9 cellular contexts compared by ENCODE assay signal in the genomic region with DNA sequence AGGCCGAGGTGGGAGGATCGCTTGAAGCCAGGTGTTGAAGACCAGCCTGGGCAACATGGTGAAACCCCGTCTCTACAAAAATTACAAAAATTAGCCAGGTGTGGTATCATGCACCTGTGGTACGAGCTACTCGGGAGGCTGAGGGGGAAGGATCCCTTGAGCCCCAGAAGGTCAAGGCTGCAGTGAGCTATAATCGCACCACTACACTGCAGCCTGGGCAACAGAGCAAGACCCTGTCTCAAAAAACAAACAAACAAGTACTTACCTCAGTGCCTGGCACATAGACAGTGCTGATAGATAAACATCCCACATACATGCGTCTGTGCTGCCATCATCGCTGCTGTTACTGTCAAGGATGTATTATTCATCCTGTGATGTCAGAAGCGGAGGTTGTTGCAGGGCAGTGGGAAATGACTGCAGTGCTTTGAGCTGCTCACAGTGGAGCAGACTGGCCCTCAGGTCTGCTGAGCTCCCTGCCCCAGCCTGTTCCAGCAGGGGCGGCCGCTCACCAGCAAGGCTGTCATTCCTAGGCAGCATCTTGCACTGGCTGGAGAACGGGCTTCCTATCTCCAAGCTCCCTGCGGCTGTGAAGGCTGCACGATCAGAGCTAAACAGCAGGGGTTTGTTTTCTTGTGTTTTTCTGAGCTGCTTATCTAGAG. TPM values are rescaled to one million over a fixed set of nuclear protein-coding genes. Genes with fewer than 3 reads are reported as not detected.
DNase-seq lines count a peak whose midpoint lies in the region; ATAC-seq and TF ChIP-seq lines count a peak whose summit lies in the region.
"Had no signal": no experiment of that assay in that cellular context is flagged by ENCODE, and none has a peak within 500 bp of the region (broad histone marks: within the 10 kb centered on the region; RNA-seq: fewer than 3 reads in every experiment).

No MANE protein-coding gene starts in this region.

- H3K9ac ChIP-seq in SK-N-SH (no peak overlapping the region), smooth muscle cell (ENCODE audit: low read depth) (no peak overlapping the region)

- H3K4me3 Mint-ChIP-seq in T-helper 17 cell (no peak overlapping the region), glutamatergic neuron (ENCODE audit: unreplicated experiment) (no peak overlapping the region)

- H3K4me3 ChIP-seq in SK-N-SH (ENCODE audit: low read depth in 2 of 2, low read length in 1 of 2) (no peak overlapping the region), smooth muscle cell (no peak overlapping the region)

- peak overlapping the region; percentile 71 for H3K27ac Mint-ChIP-seq in T-helper 17 cell
- H3K27ac Mint-ChIP-seq in glutamatergic neuron (ENCODE audit: unreplicated experiment) = peak overlapping the region; percentile 22

- no peak overlapping the region for H3K4me2 ChIP-seq in SK-N-SH
- H3K4me2 ChIP-seq in smooth muscle cell = peak overlapping the region; percentile 25

- H3K36me3 ChIP-seq in SK-N-SH (replicated peaks in 1 of 2; ENCODE audit: control insufficient read depth in 1 of 2, insufficient read depth in 2 of 2, low read length in 1 of 2) (no peaks in the 10 kb centered on the region), smooth muscle cell (ENCODE audit: low read depth) (no peaks in the 10 kb centered on the region)

- CTCF ChIA-PET in SK-N-SH (lab: Yijun Ruan, JAX) = interaction anchor here (0.6 to 1.2 kb wide), 5 partner anchors 17 to 163 kb away, joined by 3 to 5 read pairs (median 3); no protein-coding TSS in a partner anchor

- DNase-seq in SK-N-SH (no peak), T-helper 17 cell (no peak), glutamatergic neuron (peak; percentile 34), smooth muscle cell (lab: John Stamatoyannopoulos, UW; ENCODE audit: unreplicated experiment) (no peak), HUDEP-2 (lab: John Stamatoyannopoulos, UW; ENCODE audit: unreplicated experiment in 76 of 76) (no peak)
- DNase-seq: NCI-H1105 treated with DMSO at 0.1 percent for 48 hours had no signal

- H3K4me1 Mint-ChIP-seq in T-helper 17 cell (peaks cover 31% of the 10 kb centered on the region), glutamatergic neuron (ENCODE audit: low read depth, unreplicated experiment) (peaks cover 22% of the 10 kb centered on the region)

- H2AFZ ChIP-seq in SK-N-SH (ENCODE audit: low read depth) = no peak overlapping the region
- H2AFZ ChIP-seq in smooth muscle cell (ENCODE audit: low read depth) = no peak overlapping the region

- H3K36me3 Mint-ChIP-seq in T-helper 17 cell (ENCODE audit: low read depth) (no peaks in the 10 kb centered on the region), glutamatergic neuron (ENCODE audit: unreplicated experiment) (no peaks in the 10 kb centered on the region)

- 85% methylated on average over 14 of the region's 14 CpGs for WGBS in SK-N-SH (ENCODE audit: low lambda C conversion rate)
- WGBS in smooth muscle cell (ENCODE audit: low lambda C conversion rate) = 53% methylated on average over 14 of the region's 14 CpGs

- peaks cover 100% of the 10 kb centered on the region for H3K79me2 ChIP-seq in SK-N-SH (ENCODE audit: insufficient read depth)
- peaks cover 95% of the 10 kb centered on the region for H3K79me2 ChIP-seq in smooth muscle cell (ENCODE audit: low read depth)

- H3K27ac ChIP-seq in SK-N-SH (ENCODE audit: low read depth in 2 of 2, low read length in 1 of 2) = no peak overlapping the region
- peak overlapping the region; percentile 74 for H3K27ac ChIP-seq in smooth muscle cell (ENCODE audit: low read depth)

- H4K20me1 ChIP-seq in SK-N-SH (ENCODE audit: insufficient read depth) (peaks cover 56% of the 10 kb centered on the region), smooth muscle cell (ENCODE audit: low read depth) (peaks cover 93% of the 10 kb centered on the region)

- TF ChIP-seq CTCF in SK-N-SH (IDR thresholded peaks at IDR 0.05) = no peak
- TF ChIP-seq CTCF in glutamatergic neuron (IDR thresholded peaks at IDR 0.05; ENCODE audit: partially characterized antibody, unreplicated experiment) = no peak
- no peak for TF ChIP-seq CTCF in smooth muscle cell (IDR thresholded peaks at IDR 0.05; ENCODE audit: borderline replicate concordance, insufficient read depth, poor library complexity, severe bottlenecking)

- H3F3A ChIP-seq in SK-N-SH (replicated peaks; ENCODE audit: insufficient read depth) (no peaks in the 10 kb centered on the region), smooth muscle cell (ENCODE audit: low read depth) (no peaks in the 10 kb centered on the region)

- peaks cover 4% of the 10 kb centered on the region for H3K9me3 Mint-ChIP-seq in glutamatergic neuron (ENCODE audit: unreplicated experiment)

- no peak for TF ChIP-seq RAD21 in SK-N-SH (IDR thresholded peaks at IDR 0.05; ENCODE audit: low read length)

- H3K9me2 ChIP-seq in SK-N-SH = no peaks in the 10 kb centered on the region

- TF ChIP-seq EP300 in SK-N-SH (IDR thresholded peaks at IDR 0.05; ENCODE audit: borderline replicate concordance in 1 of 2, low read depth in 1 of 2, low read length in 1 of 2) = no peak

- no peaks in the 10 kb centered on the region for H3K27me3 Mint-ChIP-seq in T-helper 17 cell
- H3K27me3 Mint-ChIP-seq in glutamatergic neuron (ENCODE audit: unreplicated experiment) = peaks cover 2% of the 10 kb centered on the region

- peak; percentile 39 for ATAC-seq in SK-N-SH treated with all-trans-retinoic acid at 6 μM for 48 hours
- ATAC-seq in T-helper 17 cell = no peak
- ATAC-seq in HG02870 (IDR thresholded peaks at IDR 0.05; ENCODE audit: unreplicated experiment) = no peak
- ATAC-seq in HG03045 (IDR thresholded peaks at IDR 0.05; ENCODE audit: unreplicated experiment) = no peak

- no peaks in the 10 kb centered on the region for H3K9me3 ChIP-seq in SK-N-SH
- H3K9me3 ChIP-seq in T-helper 17 cell (ENCODE audit: control insufficient read depth, low read length, poor library complexity, severe bottlenecking) = no peaks in the 10 kb centered on the region
- no peaks in the 10 kb centered on the region for H3K9me3 ChIP-seq in smooth muscle cell (replicated peaks; ENCODE audit: low read depth)

- POLR2A ChIA-PET in SK-N-SH (lab: Yijun Ruan, JAX) = no interaction called here

- H3K4me1 ChIP-seq in SK-N-SH (ENCODE audit: control insufficient read depth in 1 of 2, insufficient read depth in 2 of 2, low read depth in 1 of 2, low read length in 1 of 2) = peaks cover 3 to 4% of the 10 kb centered on the region in 2 experiments; a peak in 2 of 4 replicates
- H3K4me1 ChIP-seq in smooth muscle cell (ENCODE audit: low read depth) = no peaks in the 10 kb centered on the region

- H3K27me3 ChIP-seq in SK-N-SH (ENCODE audit: insufficient read depth) (no peaks in the 10 kb centered on the region), smooth muscle cell (ENCODE audit: low read depth) (no peaks in the 10 kb centered on the region)

TF ChIP-seq in SK-N-SH treated with all-trans-retinoic acid at 6 μM for 48 hours, 23 proteins besides CTCF, POLR2A, EP300 and RAD21 (continues in another document):
- TF ChIP-seq ZNF565 (CRISPR knock-in tag; conservative IDR thresholded peaks at IDR 0.05; ENCODE audit: low read depth) = no peak
- no peak for TF ChIP-seq OSR1 (CRISPR knock-in tag; IDR thresholded peaks at IDR 0.05)
- TF ChIP-seq, protein P1, sequence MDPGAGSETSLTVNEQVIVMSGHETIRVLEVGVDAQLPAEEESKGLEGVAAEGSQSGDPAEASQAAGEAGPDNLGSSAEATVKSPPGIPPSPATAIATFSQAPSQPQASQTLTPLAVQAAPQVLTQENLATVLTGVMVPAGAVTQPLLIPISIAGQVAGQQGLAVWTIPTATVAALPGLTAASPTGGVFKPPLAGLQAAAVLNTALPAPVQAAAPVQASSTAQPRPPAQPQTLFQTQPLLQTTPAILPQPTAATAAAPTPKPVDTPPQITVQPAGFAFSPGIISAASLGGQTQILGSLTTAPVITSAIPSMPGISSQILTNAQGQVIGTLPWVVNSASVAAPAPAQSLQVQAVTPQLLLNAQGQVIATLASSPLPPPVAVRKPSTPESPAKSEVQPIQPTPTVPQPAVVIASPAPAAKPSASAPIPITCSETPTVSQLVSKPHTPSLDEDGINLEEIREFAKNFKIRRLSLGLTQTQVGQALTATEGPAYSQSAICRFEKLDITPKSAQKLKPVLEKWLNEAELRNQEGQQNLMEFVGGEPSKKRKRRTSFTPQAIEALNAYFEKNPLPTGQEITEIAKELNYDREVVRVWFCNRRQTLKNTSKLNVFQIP (CRISPR knock-in tag; IDR thresholded peaks at IDR 0.05; ENCODE audit: borderline replicate concordance, low read depth) = no peak
- TF ChIP-seq ZFP30 (CRISPR knock-in tag; IDR thresholded peaks at IDR 0.05) = no peak
- no peak for TF ChIP-seq CSDC2 (CRISPR knock-in tag; IDR thresholded peaks at IDR 0.05)
- no peak for TF ChIP-seq ZFP3 (CRISPR knock-in tag; IDR thresholded peaks at IDR 0.05)
- TF ChIP-seq ISL1 (CRISPR knock-in tag; IDR thresholded peaks at IDR 0.05) = no peak
- TF ChIP-seq SNAI2 (CRISPR knock-in tag; IDR thresholded peaks at IDR 0.05) = no peak

TF ChIP-seq in SK-N-SH, 30 proteins besides CTCF, POLR2A, EP300 and RAD21 (continues in another document):
- TF ChIP-seq NFIC (IDR thresholded peaks at IDR 0.05; ENCODE audit: borderline replicate concordance) = no peak
- no peak for TF ChIP-seq RCOR1 (IDR thresholded peaks at IDR 0.05; ENCODE audit: low read length)
- no peak for TF ChIP-seq SIN3A (IDR thresholded peaks at IDR 0.05; ENCODE audit: borderline replicate concordance, low read depth, low read length)
- TF ChIP-seq MXI1 (IDR thresholded peaks at IDR 0.05; ENCODE audit: low read depth, low read length) = no peak
- TF ChIP-seq GATA2 (CRISPR knock-in tag; IDR thresholded peaks at IDR 0.05) = no peak
- no peak for TF ChIP-seq GABPA (IDR thresholded peaks at IDR 0.05; ENCODE audit: low read depth)
- no peak for TF ChIP-seq TAF1 (IDR thresholded peaks at IDR 0.05; ENCODE audit: borderline replicate concordance, low read depth, low read length)
- TF ChIP-seq RXRA (IDR thresholded peaks at IDR 0.05; ENCODE audit: borderline replicate concordance, low read depth) = no peak
- no peak for TF ChIP-seq JUND (IDR thresholded peaks at IDR 0.05)

RNA-seq across cellular contexts. Expression of a gene that starts 18.6 kb away (rescaled TPM):
- polyA plus RNA-seq in SK-N-SH (2012; rRNA removed) (3.0 and 4.7 TPM in 2 replicates), smooth muscle cell (6.0 and 8.5 TPM in 2 replicates)
- polyA plus RNA-seq in SK-N-SH (2012; cell fraction: cytosol; rRNA removed) = 2.1 and 3.0 TPM in 2 replicates
- 11.3 and 15.1 TPM in 2 replicates for polyA plus RNA-seq in SK-N-SH (2012; cell fraction: nucleus; rRNA removed)
- total RNA-seq in T-helper 17 cell (10 to 100 TPM; 59.8 to 60.9 TPM), glutamatergic neuron (ENCODE audit: unreplicated experiment) (41.7 TPM), smooth muscle cell (10.4 and 11.6 TPM in 2 replicates)
